ENCODE assay signal across 3 cellular contexts in the genomic region with DNA sequence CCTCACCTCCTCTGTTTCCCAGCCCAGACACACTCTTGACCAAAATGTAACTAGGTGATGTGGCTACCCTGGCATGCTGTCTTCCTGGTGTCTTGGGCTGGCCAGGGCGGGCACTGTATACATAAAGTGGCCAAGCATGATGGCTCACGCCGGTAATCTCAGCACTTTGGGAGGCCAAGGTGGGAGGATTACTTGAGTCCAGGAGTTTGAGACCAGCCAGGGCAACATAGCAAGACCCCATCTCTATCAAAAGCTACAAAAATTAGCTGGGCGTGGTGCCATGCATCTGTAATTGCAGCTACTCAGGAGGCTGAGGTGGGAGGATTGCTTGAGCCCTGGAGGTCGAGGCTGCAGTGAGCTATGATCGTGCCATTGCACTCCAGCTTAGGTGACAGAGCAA.
TF ChIP-seq lines count a peak whose summit lies in the region.

No MANE protein-coding gene starts in this region.

TF ChIP-seq in HEK293, 187 proteins besides CTCF, POLR2A, EP300 and RAD21:
- TF ChIP-seq ZNF121 (tag by site-specific recombination; IDR thresholded peaks at IDR 0.05) = peak; percentile 78

TF ChIP-seq in WTC11, 78 proteins besides CTCF, POLR2A, EP300 and RAD21:
- TF ChIP-seq ZNF121 (CRISPR knock-in tag; IDR thresholded peaks at IDR 0.05) = peak; percentile 73

TF ChIP-seq in HepG2, 621 proteins besides CTCF, POLR2A, EP300 and RAD21:
- TF ChIP-seq ZNF121 (CRISPR knock-in tag; IDR thresholded peaks at IDR 0.05) = peak; percentile 32; the same call in 1 of the 2 replicates
